In genomic region chr5:140835622-140836510, GRCh38 we compare ENCODE assay signal across 27 cellular contexts. TPM values are rescaled to one million over a fixed set of nuclear protein-coding genes. Genes with fewer than 3 reads are reported as not detected.
"Had no signal": no experiment of that assay in that cellular context is flagged by ENCODE, and none has a peak within 500 bp of the region (broad histone marks: within the 10 kb centered on the region; RNA-seq: fewer than 3 reads in every experiment).

No MANE protein-coding gene starts in this region.

- H3K4me3 ChIP-seq: gastrocnemius medialis, hepatocyte, left lung, lower lobe of right lung, neural progenitor cell, psoas muscle, sigmoid colon, tibial artery had no signal

- H3K27me3 Mint-ChIP-seq: type B pancreatic cell had no signal

- H3K4me3 Mint-ChIP-seq: mesothelial cell of epicardium; naive thymus-derived CD4-positive, alpha-beta T cell; nephron; neural progenitor cell; stimulated activated effector memory CD8-positive, alpha-beta T cell treated with anti-CD3 and anti-CD28 coated beads, Interleukin-12 subunit alpha, Interleukin-12 subunit beta, amount 100 ng/mL, for 72 hours; type B pancreatic cell had no signal

- H3K27ac ChIP-seq: gastrocnemius medialis, hepatocyte, left lung, lower lobe of right lung, neural progenitor cell, psoas muscle, sigmoid colon, testis, tibial artery had no signal

- H3K27me3 ChIP-seq: hepatocyte, neural progenitor cell, testis had no signal

- H3K27ac Mint-ChIP-seq: mesothelial cell of epicardium; naive thymus-derived CD4-positive, alpha-beta T cell; nephron; neural progenitor cell; stimulated activated effector memory CD8-positive, alpha-beta T cell treated with anti-CD3 and anti-CD28 coated beads, Interleukin-12 subunit alpha, Interleukin-12 subunit beta, amount 100 ng/mL, for 72 hours; type B pancreatic cell had no signal

- H3K36me3 Mint-ChIP-seq: stimulated activated effector memory CD8-positive, alpha-beta T cell treated with anti-CD3 and anti-CD28 coated beads, Interleukin-12 subunit alpha, Interleukin-12 subunit beta, amount 100 ng/mL, for 72 hours had no signal

- H3K36me3 ChIP-seq: gastrocnemius medialis, left lung, lower lobe of right lung, sigmoid colon had no signal

- H3K9me3 ChIP-seq: testis had no signal

- H3K4me1 Mint-ChIP-seq: mesothelial cell of epicardium; naive thymus-derived CD4-positive, alpha-beta T cell; nephron; neural progenitor cell; stimulated activated effector memory CD8-positive, alpha-beta T cell treated with anti-CD3 and anti-CD28 coated beads, Interleukin-12 subunit alpha, Interleukin-12 subunit beta, amount 100 ng/mL, for 72 hours had no signal

- ATAC-seq: gastrocnemius medialis; left cardiac atrium; left lung; lower lobe of right lung; naive thymus-derived CD4-positive, alpha-beta T cell; psoas muscle; right cardiac atrium; stimulated activated effector memory CD8-positive, alpha-beta T cell treated with anti-CD3 and anti-CD28 coated beads, Interleukin-12 subunit alpha, Interleukin-12 subunit beta, amount 100 ng/mL, for 72 hours; stimulated activated naive CD8-positive, alpha-beta T cell treated with anti-CD3 and anti-CD28 coated beads, Interleukin-15, Interleukin-2, amounts not matched to agents 100 U/mL and 50 U/mL, for 24 hours had no signal

- DNase-seq: cortex of kidney; foreskin fibroblast; gastrocnemius medialis; head of caudate nucleus; left cardiac atrium; lower lobe of right lung; naive thymus-derived CD4-positive, alpha-beta T cell; nucleus accumbens; sigmoid colon; stimulated activated CD4-positive, alpha-beta T cell treated with anti-CD3 and anti-CD28 coated beads, Interleukin-2, amount 100 ng/mL, for 24 hours; stimulated activated CD4-positive, alpha-beta T cell treated with anti-CD3 and anti-CD28 coated beads, Interleukin-4, amount 100 ng/mL, for 24 hours; stimulated activated naive CD8-positive, alpha-beta T cell treated with anti-CD3 and anti-CD28 coated beads, Interleukin-15, Interleukin-2, amounts not matched to agents 100 U/mL and 50 U/mL, for 24 hours; substantia nigra; testis; tibial artery had no signal

- H3K4me1 ChIP-seq: gastrocnemius medialis, left lung, lower lobe of right lung, neural progenitor cell, psoas muscle, sigmoid colon, testis, tibial artery had no signal

RNA-seq across cellular contexts. Expression of gene PCDHA7, which starts 1.8 kb away (rescaled TPM):
- total RNA-seq: left cardiac atrium; naive thymus-derived CD4-positive, alpha-beta T cell had no signal

RNA-seq across cellular contexts. Expression of gene PCDHA8, which starts 5.1 kb away (rescaled TPM):
- total RNA-seq: dermis microvascular lymphatic vessel endothelial cell; kidney epithelial cell; naive thymus-derived CD4-positive, alpha-beta T cell had no signal

RNA-seq across cellular contexts. Expression of gene PCDHA6, which starts 8.1 kb away (rescaled TPM):
- total RNA-seq: dermis microvascular lymphatic vessel endothelial cell; naive thymus-derived CD4-positive, alpha-beta T cell; psoas muscle had no signal

RNA-seq across cellular contexts. Expression of gene PCDHA9, which starts 12.3 kb away (rescaled TPM):
- total RNA-seq: naive thymus-derived CD4-positive, alpha-beta T cell had no signal

RNA-seq across cellular contexts. Expression of gene PCDHA5, which starts 14.5 kb away (rescaled TPM):
- total RNA-seq: gastrocnemius medialis; kidney epithelial cell; naive thymus-derived CD4-positive, alpha-beta T cell; psoas muscle; skeletal muscle tissue had no signal
